ENCODE assay signal across 9 cellular contexts in genomic region chr18:23237524-23238151, GRCh38.
DNase-seq lines count a peak whose midpoint lies in the region; ATAC-seq and TF ChIP-seq lines count a peak whose summit lies in the region.
"Had no signal": no experiment of that assay in that cellular context is flagged by ENCODE, and none has a peak within 500 bp of the region (broad histone marks: within the 10 kb centered on the region; RNA-seq: fewer than 3 reads in every experiment).

No MANE protein-coding gene starts in this region.

- peak overlapping the region; percentile 9 to 46 (median 42) for H3K4me3 ChIP-seq in subcutaneous abdominal adipose tissue (ENCODE audit: low read depth in 1 of 5, low read length in 5 of 5)

- peaks cover 9 to 40% (median 26%) of the 10 kb centered on the region in 5 donors for H3K4me1 ChIP-seq in subcutaneous abdominal adipose tissue (ENCODE audit: control insufficient read depth in 5 of 5, insufficient read depth in 5 of 5, low read length in 5 of 5)

- H3K27ac ChIP-seq in VCaP (peak overlapping the region; percentile 41), subcutaneous abdominal adipose tissue (ENCODE audit: low read depth, low read length) (peak overlapping the region; percentile 93)
- H3K27ac ChIP-seq: 22Rv1 had no signal

- TF ChIP-seq CTCF in VCaP (conservative IDR thresholded peaks at IDR 0.05), result no peak

- DNase-seq in DMS53 (lab: John Stamatoyannopoulos, UW) (peak; percentile 13), DMS53 treated with DMSO at 0.1 percent for 48 hours (lab: John Stamatoyannopoulos, UW; ENCODE audit: unreplicated experiment) (no peak), mucosa of gallbladder (ENCODE audit: low spot score) (peak; percentile 26), NK-92 (lab: John Stamatoyannopoulos, UW; ENCODE audit: unreplicated experiment) (no peak)
- DNase-seq in effector memory CD8-positive, alpha-beta T cell, result peak in 1 of 3 experiments; percentile 15

- peaks cover 10 to 15% of the 10 kb centered on the region in 2 donors for H3K4me1 Mint-ChIP-seq in effector memory CD8-positive, alpha-beta T cell (ENCODE audit: low read depth in 2 of 2)

- peak overlapping the region; percentile 6 to 58 (median 20) for H3K9ac ChIP-seq in subcutaneous abdominal adipose tissue (ENCODE audit: low read length in 5 of 5)

- H3K9me3 Mint-ChIP-seq in effector memory CD8-positive, alpha-beta T cell, result no peaks in the 10 kb centered on the region

- no peaks in the 10 kb centered on the region for H3K9me3 ChIP-seq in subcutaneous abdominal adipose tissue (ENCODE audit: control insufficient read depth in 5 of 5, low read length in 5 of 5)

- H3K36me3 ChIP-seq in subcutaneous abdominal adipose tissue (ENCODE audit: control insufficient read depth in 5 of 5, insufficient read depth in 5 of 5, low read length in 5 of 5), result peaks cover 3 to 31% (median 23%) of the 10 kb centered on the region in 5 donors

- H3K27ac Mint-ChIP-seq in effector memory CD8-positive, alpha-beta T cell, result peak overlapping the region; percentile 71 to 84

- H3K27me3 ChIP-seq in subcutaneous abdominal adipose tissue (ENCODE audit: control insufficient read depth in 5 of 5, insufficient read depth in 4 of 5, low read length in 5 of 5), result no peaks in the 10 kb centered on the region

- peak; percentile 69 for ATAC-seq in HG02981 (IDR thresholded peaks at IDR 0.05; ENCODE audit: unreplicated experiment)
- peak; percentile 75 for ATAC-seq in effector memory CD8-positive, alpha-beta T cell (replicated peaks)

- peak overlapping the region; percentile 71 to 72 for H3K4me3 Mint-ChIP-seq in effector memory CD8-positive, alpha-beta T cell

- peaks cover 2% of the 10 kb centered on the region for H3K36me3 Mint-ChIP-seq in effector memory CD8-positive, alpha-beta T cell (ENCODE audit: insufficient read depth)

- no peaks in the 10 kb centered on the region for H3K27me3 Mint-ChIP-seq in effector memory CD8-positive, alpha-beta T cell

Comparison
In these comparisons a context has a peak if more than half of its experiments do, and no peak if none do; other contexts are left out.
1. DNase-seq: peak in DMS53 (single experiment) and mucosa of gallbladder (single experiment); none in DMS53 treated with DMSO at 0.1 percent for 48 hours (single experiment) and NK-92 (single experiment).